ENCODE assay signal across 8 cellular contexts in the genomic region with DNA sequence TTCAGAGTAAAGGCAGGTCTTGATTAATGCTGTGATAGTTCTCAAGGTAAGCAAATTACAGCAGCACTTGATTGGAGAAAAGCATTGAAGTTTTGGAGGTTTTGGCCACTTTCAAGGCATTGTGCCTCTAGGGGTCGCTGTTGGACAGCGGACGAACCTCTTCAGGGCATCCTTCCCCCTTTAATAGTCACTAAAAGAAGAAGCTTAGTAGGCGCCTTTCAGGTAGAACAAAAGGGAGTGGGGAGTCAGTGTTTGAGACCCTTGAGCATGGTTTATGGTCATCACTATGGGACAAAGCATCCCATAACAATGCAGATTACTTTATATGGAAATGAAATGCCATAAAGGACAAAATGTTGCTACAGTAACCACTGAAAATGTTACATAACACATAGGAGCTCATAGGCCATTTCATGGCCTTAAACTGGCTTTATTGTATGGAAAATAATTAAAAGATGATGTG.
DNase-seq lines count a peak whose midpoint lies in the region; ATAC-seq and TF ChIP-seq lines count a peak whose summit lies in the region.

No MANE protein-coding gene starts in this region.

- H3K9me2 ChIP-seq in hepatocyte (replicated peaks; ENCODE audit: insufficient read depth) = no peaks in the 10 kb centered on the region

- no peaks in the 10 kb centered on the region for H4K20me1 ChIP-seq in hepatocyte (ENCODE audit: insufficient read depth, poor library complexity, severe bottlenecking)

- DNase-seq in NCI-H1417 treated with DMSO at 0.1 percent for 48 hours (lab: John Stamatoyannopoulos, UW) (peak; percentile 30), T-helper 17 cell (peak; percentile 62 to 84 (median 69)), anterior cingulate cortex (lab: John Stamatoyannopoulos, UW) (peak in 56 of 58 donors; percentile 8 to 93 (median 74)), hepatocyte (ENCODE audit: low spot score) (peak; percentile 90), renal cortical epithelial cell (ENCODE audit: low read depth) (peak; percentile 74), vagina (ENCODE audit: extremely low spot score in 2 of 2) (no peak)

- H3K4me2 ChIP-seq in hepatocyte = peak overlapping the region; percentile 76

- TF ChIP-seq POLR2A in vagina (IDR thresholded peaks at IDR 0.05) = no peak

- H3K4me3 ChIP-seq in GM08714 (ENCODE audit: low read length) (peak overlapping the region; percentile 49), hepatocyte (peak overlapping the region; percentile 26), vagina (peak overlapping the region; percentile 40 to 45)

- 5% methylated on average over 4 of the region's 4 CpGs for WGBS in hepatocyte (ENCODE audit: low lambda C conversion rate, missing lambda C conversion rate)

- H3K27me3 ChIP-seq in hepatocyte (no peaks in the 10 kb centered on the region), vagina (no peaks in the 10 kb centered on the region)

- H3K4me3 Mint-ChIP-seq in T-helper 17 cell = peak overlapping the region; percentile 75

- H3K9me3 ChIP-seq in T-helper 17 cell (ENCODE audit: control insufficient read depth, low read length, poor library complexity, severe bottlenecking) = no peaks in the 10 kb centered on the region
- H3K9me3 ChIP-seq in hepatocyte (ENCODE audit: low read depth) = no peaks in the 10 kb centered on the region
- no peaks in the 10 kb centered on the region for H3K9me3 ChIP-seq in vagina

- H3K4me1 Mint-ChIP-seq in T-helper 17 cell = peaks cover 7% of the 10 kb centered on the region

- H3K79me2 ChIP-seq in hepatocyte = no peaks in the 10 kb centered on the region

- peak overlapping the region; percentile 87 for H3K27ac ChIP-seq in hepatocyte
- H3K27ac ChIP-seq in vagina = peak overlapping the region; percentile 86

- peak overlapping the region; percentile 46 for H2AFZ ChIP-seq in hepatocyte

- peaks cover 42% of the 10 kb centered on the region for H3K27me3 Mint-ChIP-seq in T-helper 17 cell

- intact Hi-C loops in vagina (cut with DNase I) = no loop called here

- H3K4me1 ChIP-seq in hepatocyte (ENCODE audit: insufficient read depth) (peaks cover 20% of the 10 kb centered on the region), vagina (peaks cover 17% of the 10 kb centered on the region)

- H3K36me3 ChIP-seq in hepatocyte (replicated peaks; ENCODE audit: insufficient read depth, low read depth) (no peaks in the 10 kb centered on the region), vagina (no peaks in the 10 kb centered on the region)

- H3K36me3 Mint-ChIP-seq in T-helper 17 cell (ENCODE audit: low read depth) = no peaks in the 10 kb centered on the region

- H3K27ac Mint-ChIP-seq in T-helper 17 cell = no peak overlapping the region

- ATAC-seq in HG02763 (IDR thresholded peaks at IDR 0.05; ENCODE audit: unreplicated experiment) (peak; percentile 76), T-helper 17 cell (peak; percentile 92)

- TF ChIP-seq CTCF in hepatocyte (IDR thresholded peaks at IDR 0.05; ENCODE audit: poor library complexity) (peak; percentile 95), vagina (IDR thresholded peaks at IDR 0.05) (peak; percentile 63 to 91 (median 81))

Comparison
In these comparisons a context has a peak if more than half of its experiments do, and no peak if none do; other contexts are left out.
1. DNase-seq: peak in NCI-H1417 treated with DMSO at 0.1 percent for 48 hours (single experiment), T-helper 17 cell (3 of 3), anterior cingulate cortex (56 of 58), hepatocyte (single experiment) and renal cortical epithelial cell (single experiment); none in vagina (0 of 2).
2. Peak in every context shown above with its lines, with median percentiles within 50 percentile points of each other: H3K4me3 ChIP-seq.